ENCODE assay signal across 26 cellular contexts in genomic region chr6:44801188-44801587, GRCh38.
DNase-seq lines count a peak whose midpoint lies in the region; ATAC-seq, FAIRE-seq and TF ChIP-seq lines count a peak whose summit lies in the region.
"Had no signal": no experiment of that assay in that cellular context is flagged by ENCODE, and none has a peak within 500 bp of the region (broad histone marks: within the 10 kb centered on the region; RNA-seq: fewer than 3 reads in every experiment).

No MANE protein-coding gene starts in this region.

- peaks cover 14% of the 10 kb centered on the region for H3K4me1 Mint-ChIP-seq in neural progenitor cell
- H3K4me1 Mint-ChIP-seq in stimulated activated naive B cell treated with anti-CD40 and anti-IgM and Interleukin-4, amounts not matched to agents 10 μg/mL and 1 μg/mL and 100 μg/mL, for 72 hours: no peaks in the 10 kb centered on the region

- no peak overlapping the region for H3K4me3 Mint-ChIP-seq in neural progenitor cell
- H3K4me3 Mint-ChIP-seq in stimulated activated naive B cell treated with anti-CD40 and anti-IgM and Interleukin-4, amounts not matched to agents 10 μg/mL and 1 μg/mL and 100 μg/mL, for 72 hours: no peak overlapping the region
- H3K4me3 Mint-ChIP-seq: CD4-positive, alpha-beta T cell had no signal

- H3K4me1 ChIP-seq in neural progenitor cell (peaks cover 31% of the 10 kb centered on the region), esophagus squamous epithelium (peaks cover 0 to 6% (median 5%) of the 10 kb centered on the region in 3 donors)
- H3K4me1 ChIP-seq: BLaER1 had no signal

- intact Hi-C loops in esophagus squamous epithelium (cut with DNase I): no loop called here

- H3F3A ChIP-seq in neural progenitor cell (ENCODE audit: low read depth): no peaks in the 10 kb centered on the region

- no peak overlapping the region for H3K9ac ChIP-seq in neural progenitor cell
- H3K9ac ChIP-seq: BLaER1 had no signal

- peak overlapping the region; percentile 44 for H2AFZ ChIP-seq in neural progenitor cell (replicated peaks)
- H2AFZ ChIP-seq: PC-9 had no signal

- H3K27me3 Mint-ChIP-seq in neural progenitor cell (ENCODE audit: insufficient read depth, low read depth): no peaks in the 10 kb centered on the region
- peaks cover 8% of the 10 kb centered on the region in 2 donors for H3K27me3 Mint-ChIP-seq in stimulated activated naive B cell treated with anti-CD40 and anti-IgM and Interleukin-4, amounts not matched to agents 10 μg/mL and 1 μg/mL and 100 μg/mL, for 72 hours
- H3K27me3 Mint-ChIP-seq: CD4-positive, alpha-beta T cell had no signal

- H3K27ac Mint-ChIP-seq in neural progenitor cell: no peak overlapping the region
- H3K27ac Mint-ChIP-seq in stimulated activated naive B cell treated with anti-CD40 and anti-IgM and Interleukin-4, amounts not matched to agents 10 μg/mL and 1 μg/mL and 100 μg/mL, for 72 hours: no peak overlapping the region
- H3K27ac Mint-ChIP-seq: CD4-positive, alpha-beta T cell had no signal

- H3K36me3 ChIP-seq in WERI-Rb-1 (no peaks in the 10 kb centered on the region), neural progenitor cell (no peaks in the 10 kb centered on the region), esophagus squamous epithelium (no peaks in the 10 kb centered on the region)
- H3K36me3 ChIP-seq: BLaER1, SJSA1 had no signal

- no peaks in the 10 kb centered on the region for H4K20me1 ChIP-seq in neural progenitor cell (ENCODE audit: low read depth)
- H4K20me1 ChIP-seq: BLaER1 had no signal

- H3K9me3 ChIP-seq in WERI-Rb-1 (ENCODE audit: severe bottlenecking) (no peaks in the 10 kb centered on the region), neural progenitor cell (ENCODE audit: low read depth) (no peaks in the 10 kb centered on the region), esophagus squamous epithelium (no peaks in the 10 kb centered on the region)
- H3K9me3 ChIP-seq: BLaER1, SJSA1 had no signal

- TF ChIP-seq CTCF in WERI-Rb-1 (IDR thresholded peaks at IDR 0.05; ENCODE audit: low read depth, low read length) (no peak), neural progenitor cell (IDR thresholded peaks at IDR 0.05) (no peak), esophagus squamous epithelium (IDR thresholded peaks at IDR 0.05) (no peak)

- H3K79me2 ChIP-seq in neural progenitor cell (ENCODE audit: low read depth): no peaks in the 10 kb centered on the region

- no peak for ATAC-seq in stimulated activated naive B cell treated with anti-CD40 and anti-IgM and Interleukin-4, amounts not matched to agents 10 μg/mL and 1 μg/mL and 100 μg/mL, for 72 hours (replicated peaks)
- ATAC-seq: K562, Right ventricle myocardium inferior had no signal

- DNase-seq in DMS79 treated with DMSO at 0.1 percent for 48 hours (lab: John Stamatoyannopoulos, UW): peak; percentile 67
- DNase-seq in DMS79 (lab: John Stamatoyannopoulos, UW): no peak
- peak; percentile 83 for DNase-seq in WERI-Rb-1
- DNase-seq in neural progenitor cell (ENCODE audit: low spot score): no peak
- DNase-seq in HTR-8/SVneo (ENCODE audit: insufficient read length, low spot score): no peak
- no peak for DNase-seq in esophagus squamous epithelium (lab: John Stamatoyannopoulos, UW)
- no peak for DNase-seq in stimulated activated naive B cell treated with anti-CD40 and anti-IgM and Interleukin-4, amounts not matched to agents 10 μg/mL and 1 μg/mL and 100 μg/mL, for 72 hours
- DNase-seq: 8988T; ACHN; CD4-positive, alpha-beta T cell; GF-D8; H7; Kasumi-1; MV-4-11; NCI-H1105; NCI-H146; NCI-H1930; NCI-H2107; NCI-H748 treated with DMSO at 0.1 percent for 48 hours; NK-92 treated with Interleukin-12 subunit alpha and Interleukin-12 subunit beta, amount 100 ng/mL, for 24 hours; PC-9 had no signal

- FAIRE-seq in HTR-8/SVneo (lab: Jason Lieb, UNC): no peak
- FAIRE-seq: GM12892, K562 had no signal

- H3K4me3 ChIP-seq in WERI-Rb-1 (ENCODE audit: low read depth, low read length) (peak overlapping the region; percentile 27), neural progenitor cell (no peak overlapping the region), esophagus squamous epithelium (no peak overlapping the region)
- H3K4me3 ChIP-seq: BLaER1, K562, PC-9, SJSA1 had no signal

- H3K27me3 ChIP-seq in WERI-Rb-1 (ENCODE audit: insufficient read depth, low read depth, severe bottlenecking): no peaks in the 10 kb centered on the region
- no peaks in the 10 kb centered on the region for H3K27me3 ChIP-seq in neural progenitor cell
- H3K27me3 ChIP-seq in esophagus squamous epithelium: peaks cover 0 to 24% (median 0%) of the 10 kb centered on the region in 4 donors
- H3K27me3 ChIP-seq: BLaER1, SJSA1 had no signal

- TF ChIP-seq POLR2A in esophagus squamous epithelium (IDR thresholded peaks at IDR 0.05): no peak

- H3K36me3 Mint-ChIP-seq in neural progenitor cell: no peaks in the 10 kb centered on the region
- no peaks in the 10 kb centered on the region for H3K36me3 Mint-ChIP-seq in stimulated activated naive B cell treated with anti-CD40 and anti-IgM and Interleukin-4, amounts not matched to agents 10 μg/mL and 1 μg/mL and 100 μg/mL, for 72 hours

- H3K9me3 Mint-ChIP-seq in neural progenitor cell: no peaks in the 10 kb centered on the region
- H3K9me3 Mint-ChIP-seq in stimulated activated naive B cell treated with anti-CD40 and anti-IgM and Interleukin-4, amounts not matched to agents 10 μg/mL and 1 μg/mL and 100 μg/mL, for 72 hours: no peaks in the 10 kb centered on the region
- H3K9me3 Mint-ChIP-seq: CD4-positive, alpha-beta T cell had no signal

- H3K4me2 ChIP-seq in neural progenitor cell: no peak overlapping the region
- H3K4me2 ChIP-seq: BLaER1, PC-9 had no signal

- peak overlapping the region; percentile 93 for H3K27ac ChIP-seq in WERI-Rb-1
- H3K27ac ChIP-seq in neural progenitor cell: no peak overlapping the region
- no peak overlapping the region for H3K27ac ChIP-seq in esophagus squamous epithelium
- H3K27ac ChIP-seq: BLaER1, PC-9, SJSA1 had no signal

- 64 to 65% methylated on average over 3 to 5 of the region's 5 CpGs for WGBS in esophagus squamous epithelium, 2 donors

Comparison
In these comparisons a context has a peak if more than half of its experiments do, and no peak if none do; other contexts are left out.
1. DNase-seq: peak in DMS79 treated with DMSO at 0.1 percent for 48 hours (single experiment) and WERI-Rb-1 (single experiment); none in DMS79 (single experiment), neural progenitor cell (single experiment), HTR-8/SVneo (single experiment), esophagus squamous epithelium (single experiment) and stimulated activated naive B cell treated with anti-CD40 and anti-IgM and Interleukin-4, amounts not matched to agents 10 μg/mL and 1 μg/mL and 100 μg/mL, for 72 hours (single experiment).